ENCODE assay signal across 18 cellular contexts in genomic region chr21:38424333-38424732, GRCh38.
DNase-seq lines count a peak whose midpoint lies in the region; ATAC-seq and TF ChIP-seq lines count a peak whose summit lies in the region.
"Had no signal": no experiment of that assay in that cellular context is flagged by ENCODE, and none has a peak within 500 bp of the region (broad histone marks: within the 10 kb centered on the region; RNA-seq: fewer than 3 reads in every experiment).

No MANE protein-coding gene starts in this region.

- H3K4me1 ChIP-seq in BLaER1 (peaks cover 69% of the 10 kb centered on the region), left lung (no peaks in the 10 kb centered on the region), mucosa of descending colon (ENCODE audit: low read depth) (no peaks in the 10 kb centered on the region), lower lobe of right lung (no peaks in the 10 kb centered on the region)
- H3K4me1 ChIP-seq: SJSA1 had no signal

- H3K36me3 Mint-ChIP-seq in brain: no peaks in the 10 kb centered on the region
- no peaks in the 10 kb centered on the region for H3K36me3 Mint-ChIP-seq in neural crest cell (ENCODE audit: low read depth)

- H3K4me3 Mint-ChIP-seq in brain (no peak overlapping the region), neural crest cell (no peak overlapping the region)
- H3K4me3 Mint-ChIP-seq: HFFc6 had no signal

- intact Hi-C loops in left lung (cut with DNase I): no loop called here
- intact Hi-C loops in mucosa of descending colon (cut with DNase I, micrococcal nuclease): no loop called here
- intact Hi-C loops in lower lobe of right lung (cut with DNase I): no loop called here

- no peaks in the 10 kb centered on the region for H4K20me1 ChIP-seq in BLaER1

- peak overlapping the region; percentile 68 for H3K4me2 ChIP-seq in BLaER1

- H3K27me3 Mint-ChIP-seq in brain (peaks cover 15% of the 10 kb centered on the region), neural crest cell (ENCODE audit: low read depth) (no peaks in the 10 kb centered on the region)

- H3K9me3 ChIP-seq in BLaER1 (no peaks in the 10 kb centered on the region), left lung (no peaks in the 10 kb centered on the region), mucosa of descending colon (no peaks in the 10 kb centered on the region), lower lobe of right lung (no peaks in the 10 kb centered on the region)
- H3K9me3 ChIP-seq: SJSA1 had no signal

- H3K27ac ChIP-seq in BLaER1 (peak overlapping the region; percentile 79), left lung (no peak overlapping the region), lower lobe of right lung (no peak overlapping the region)
- H3K27ac ChIP-seq: RWPE1, SJSA1 had no signal

- H3K27ac Mint-ChIP-seq in brain (peak overlapping the region in 4 of 5 experiments; percentile 24 to 85 (median 68)), neural crest cell (ENCODE audit: unreplicated experiment) (peak overlapping the region; percentile 55)
- H3K27ac Mint-ChIP-seq: HFFc6 had no signal

- TF ChIP-seq CTCF in brain (conservative IDR thresholded peaks at IDR 0.05): no peak
- no peak for TF ChIP-seq CTCF in neural crest cell (conservative IDR thresholded peaks at IDR 0.05)
- TF ChIP-seq CTCF in left lung (IDR thresholded peaks at IDR 0.05): no peak
- TF ChIP-seq CTCF in mucosa of descending colon (IDR thresholded peaks at IDR 0.05): no peak
- TF ChIP-seq CTCF in lower lobe of right lung (IDR thresholded peaks at IDR 0.05): no peak

- H3K9ac ChIP-seq in BLaER1: peak overlapping the region; percentile 51

- H3K36me3 ChIP-seq in BLaER1 (peaks cover 98% of the 10 kb centered on the region), left lung (no peaks in the 10 kb centered on the region), mucosa of descending colon (ENCODE audit: low read depth) (no peaks in the 10 kb centered on the region), lower lobe of right lung (peaks cover 22% of the 10 kb centered on the region)
- H3K36me3 ChIP-seq: SJSA1 had no signal

- H3K9me3 Mint-ChIP-seq in brain (peaks cover 0 to 3% (median 0%) of the 10 kb centered on the region in 5 experiments), neural crest cell (no peaks in the 10 kb centered on the region)
- H3K9me3 Mint-ChIP-seq: HFFc6 had no signal

- no peak overlapping the region for H3K4me3 ChIP-seq in BLaER1
- H3K4me3 ChIP-seq in left lung: no peak overlapping the region
- H3K4me3 ChIP-seq in mucosa of descending colon: no peak overlapping the region
- H3K4me3 ChIP-seq in lower lobe of right lung: no peak overlapping the region
- H3K4me3 ChIP-seq: K562, SJSA1 had no signal

- peak; percentile 49 for DNase-seq in NCI-H2171 treated with DMSO at 0.1 percent for 48 hours (lab: John Stamatoyannopoulos, UW)
- DNase-seq in neural crest cell (ENCODE audit: low read depth, low spot score): no peak
- no peak for DNase-seq in left lung
- no peak for DNase-seq in mucosa of descending colon
- DNase-seq in lower lobe of right lung: no peak
- DNase-seq: C1 segment of cervical spinal cord, DMS79 treated with DMSO at 0.1 percent for 48 hours, HFFc6, NCI-H146, NCI-H2081, NCI-H345, NCI-H69 had no signal

- ATAC-seq in left lung (no peak), HG02642 (IDR thresholded peaks at IDR 0.05; ENCODE audit: poor library complexity, unreplicated experiment) (no peak), mucosa of descending colon (no peak), lower lobe of right lung (no peak)
- ATAC-seq: K562 had no signal

- H3K4me1 Mint-ChIP-seq in brain (peaks cover 16% of the 10 kb centered on the region), neural crest cell (peaks cover 7% of the 10 kb centered on the region)

- H3K27me3 ChIP-seq in BLaER1 (no peaks in the 10 kb centered on the region), left lung (no peaks in the 10 kb centered on the region), lower lobe of right lung (ENCODE audit: low read depth) (no peaks in the 10 kb centered on the region)
- H3K27me3 ChIP-seq: SJSA1 had no signal
